In genomic region chr11:40732107-40732506, GRCh38 we compare ENCODE assay signal across 16 cellular contexts.
"Had no signal": no experiment of that assay in that cellular context is flagged by ENCODE, and none has a peak within 500 bp of the region (broad histone marks: within the 10 kb centered on the region; RNA-seq: fewer than 3 reads in every experiment).

No MANE protein-coding gene starts in this region.

- H3K27me3 ChIP-seq: esophagus muscularis mucosa, right atrium auricular region, tibial artery had no signal

- H3K36me3 ChIP-seq: esophagus muscularis mucosa, prostate gland, right atrium auricular region, tibial artery had no signal

- H3K4me1 ChIP-seq: esophagus muscularis mucosa, prostate gland, right atrium auricular region, tibial artery had no signal

- H3K27ac ChIP-seq: coronary artery, esophagus muscularis mucosa, prostate gland, right atrium auricular region, tibial artery had no signal

- H3K4me3 ChIP-seq: coronary artery, esophagus muscularis mucosa, prostate gland, right atrium auricular region, tibial artery had no signal

- H3K9me3 ChIP-seq: prostate gland, right atrium auricular region, tibial artery had no signal

- DNase-seq: activated CD4-positive, alpha-beta memory T cell treated with anti-CD3 and anti-CD28 coated beads for 36 hours; activated CD4-positive, alpha-beta T cell treated with anti-CD3 and anti-CD28 coated beads for 48 hours; activated effector memory CD4-positive, alpha-beta T cell treated with Interleukin-2 at 50 U/mL for 16 hours; activated naive CD4-positive, alpha-beta T cell treated with anti-CD3 and anti-CD28 coated beads, Interleukin-2, amount 10 ng/mL, durations not matched to agents 7 days and 5 days; activated T-cell treated with anti-CD3 and anti-CD28 coated beads, Interleukin-2, amount 50 U/mL, for 72 hours; amygdala; cerebellar nuclear complex; kidney; naive thymus-derived CD8-positive, alpha-beta T cell; stimulated activated CD4-positive, alpha-beta T cell treated with anti-CD3 and anti-CD28 coated beads, Interleukin-1b, Interleukin-23, amount 100 ng/mL, for 48 hours; substantia nigra; tibial artery had no signal

- ATAC-seq: activated T-cell treated with anti-CD3 and anti-CD28 coated beads, Interleukin-2, amount 50 U/mL, for 72 hours; naive thymus-derived CD8-positive, alpha-beta T cell had no signal
